ENCODE assay signal across 8 cellular contexts in genomic region chrX:70432936-70433847, GRCh38. TPM values are rescaled to one million over a fixed set of nuclear protein-coding genes. Genes with fewer than 3 reads are reported as not detected.
A peak's percentile ranks its signal among the peaks of the same experiment; 100 is the strongest.
DNase-seq lines count a peak whose midpoint lies in the region; ATAC-seq and TF ChIP-seq lines count a peak whose summit lies in the region.

No MANE protein-coding gene starts in this region.

- no peaks in the 10 kb centered on the region for H3K9me3 Mint-ChIP-seq in GM23338

- peak overlapping the region; percentile 71 for H3K4me2 ChIP-seq in GM23338

- H3K27me3 ChIP-seq in GM23338 (ENCODE audit: insufficient read depth) (no peaks in the 10 kb centered on the region), Peyer's patch (no peaks in the 10 kb centered on the region), esophagus (ENCODE audit: control insufficient read depth in 1 of 2, insufficient read depth in 2 of 2, low read length in 2 of 2) (no peaks in the 10 kb centered on the region)

- no peak overlapping the region for H3K27ac ChIP-seq in GM23338 (ENCODE audit: low read depth)
- peak overlapping the region in 3 of 4 donors; percentile 65 to 85 (median 81) for H3K27ac ChIP-seq in Peyer's patch
- peak overlapping the region; percentile 81 to 95 for H3K27ac ChIP-seq in esophagus (ENCODE audit: low read depth in 2 of 2, low read length in 1 of 2)

- H3K79me2 ChIP-seq in GM23338 (replicated peaks; ENCODE audit: insufficient read depth) = no peaks in the 10 kb centered on the region

- H3K4me1 ChIP-seq in GM23338 (ENCODE audit: insufficient read depth) (no peaks in the 10 kb centered on the region; the same call in 1 of the 2 replicates), Peyer's patch (no peaks in the 10 kb centered on the region), esophagus (ENCODE audit: control insufficient read depth in 2 of 2, insufficient read depth in 2 of 2, low read length in 1 of 2) (peaks cover 0 to 5% of the 10 kb centered on the region in 2 donors)

- TF ChIP-seq CTCF in GM23338 (conservative IDR thresholded peaks at IDR 0.05; ENCODE audit: low read depth in 2 of 2) (no peak), Peyer's patch (IDR thresholded peaks at IDR 0.05) (no peak), GM20000 (IDR thresholded peaks at IDR 0.05; ENCODE audit: extremely low read depth, missing control alignments) (no peak)

- peak overlapping the region; percentile 81; the same call in 1 of the 2 replicates for H3K4me3 ChIP-seq in GM23338
- H3K4me3 ChIP-seq in Peyer's patch = peak overlapping the region; percentile 44 to 66 (median 58)
- peak overlapping the region in 1 of 2 donors; percentile 68 for H3K4me3 ChIP-seq in esophagus (ENCODE audit: low read depth in 1 of 2, low read length in 2 of 2)
- peak overlapping the region; percentile 73 for H3K4me3 ChIP-seq in skeletal muscle cell (ENCODE audit: low read depth, low read length)

- H2AFZ ChIP-seq in GM23338 = peak overlapping the region; percentile 87; the same call in 1 of the 2 replicates

- H4K20me1 ChIP-seq in GM23338 (replicated peaks; ENCODE audit: insufficient read depth) = no peaks in the 10 kb centered on the region

- ATAC-seq in GM23338 (no peak), HG02763 (IDR thresholded peaks at IDR 0.05; ENCODE audit: unreplicated experiment) (no peak)

- TF ChIP-seq POLR2A in Peyer's patch (IDR thresholded peaks at IDR 0.05) = no peak

- no peaks in the 10 kb centered on the region for H3F3A ChIP-seq in GM23338 (replicated peaks; ENCODE audit: low read depth)

- WGBS in esophagus, 2 donors = 34 to 60% methylated on average over 15 of the region's 15 CpGs

- no peaks in the 10 kb centered on the region for H3K9me2 ChIP-seq in GM23338 (ENCODE audit: insufficient read depth)

- peak overlapping the region; percentile 90 for H3K4me3 Mint-ChIP-seq in GM23338

- H3K36me3 ChIP-seq in GM23338 (ENCODE audit: insufficient read depth) (no peaks in the 10 kb centered on the region), Peyer's patch (no peaks in the 10 kb centered on the region), esophagus (ENCODE audit: control insufficient read depth in 2 of 2, insufficient read depth in 2 of 2, low read length in 1 of 2) (no peaks in the 10 kb centered on the region)

- peaks cover 4% of the 10 kb centered on the region for H3K27me3 Mint-ChIP-seq in GM23338 (ENCODE audit: insufficient read depth, low read depth, poor library complexity)

- H3K4me1 Mint-ChIP-seq in GM23338 = peaks cover 18% of the 10 kb centered on the region

- H3K27ac Mint-ChIP-seq in GM23338 = peak overlapping the region; percentile 82; the same call in 1 of the 2 replicates

- H3K9me3 ChIP-seq in Peyer's patch (no peaks in the 10 kb centered on the region), esophagus (ENCODE audit: control insufficient read depth in 2 of 2, insufficient read depth in 1 of 2, low read depth in 1 of 2, low read length in 1 of 2) (no peaks in the 10 kb centered on the region)

- H3K36me3 Mint-ChIP-seq in GM23338 (ENCODE audit: low read depth) = peaks cover 29% of the 10 kb centered on the region

- no peak for DNase-seq in GM23338 (ENCODE audit: low spot score)
- DNase-seq in Peyer's patch = no peak
- no peak for DNase-seq in skeletal muscle cell (ENCODE audit: low read depth)
- no peak for DNase-seq in globus pallidus (ENCODE audit: low spot score)
- DNase-seq in GM20000 (ENCODE audit: low spot score) = no peak
- DNase-seq in NCI-H1417 (lab: John Stamatoyannopoulos, UW) = no peak

TF ChIP-seq in GM23338, 12 proteins besides CTCF, POLR2A, EP300 and RAD21 (continues in another document):
- TF ChIP-seq EZH2 (IDR thresholded peaks at IDR 0.05; ENCODE audit: low read depth, unreplicated experiment) = no peak
- TF ChIP-seq ETS1 (IDR thresholded peaks at IDR 0.05) = no peak
- TF ChIP-seq CREB1 (CRISPR knock-in tag; IDR thresholded peaks at IDR 0.05; ENCODE audit: low read depth) = no peak
- no peak for TF ChIP-seq EZH2phosphoT487 (IDR thresholded peaks at IDR 0.05; ENCODE audit: unreplicated experiment)
- TF ChIP-seq ZNF114 (CRISPR knock-in tag; IDR thresholded peaks at IDR 0.05) = no peak
- TF ChIP-seq STAT1 (IDR thresholded peaks at IDR 0.05; ENCODE audit: unreplicated experiment) = no peak
- TF ChIP-seq REST (IDR thresholded peaks at IDR 0.05; ENCODE audit: unreplicated experiment) = no peak
- no peak for TF ChIP-seq NANOG (IDR thresholded peaks at IDR 0.05; ENCODE audit: borderline replicate concordance)
- TF ChIP-seq ZNF331 (CRISPR knock-in tag; IDR thresholded peaks at IDR 0.05; ENCODE audit: low read depth) = no peak
- no peak for TF ChIP-seq JUNB (IDR thresholded peaks at IDR 0.05; ENCODE audit: unreplicated experiment)

RNA-seq across cellular contexts. Expression of gene GDPD2, which starts 10.1 kb away (rescaled TPM):
- total RNA-seq in GM23338 (2014; rRNA removed; shearing (Covaris generic)) = 10.3 and 11.3 TPM in 2 replicates
- polyA plus RNA-seq in GM23338 (2016; fragmentation: Nextera tagmentation; extraction: Ambion mirVana) = 3.6 and 5.2 TPM in 2 replicates
- 10 to 100 TPM in 3 of 4 donors, not detected in 1; 37.0 to 84.4 (median 78.8) TPM for total RNA-seq in Peyer's patch
- polyA plus RNA-seq in esophagus = under 1 TPM; 0.28 to 0.34 TPM

RNA-seq across cellular contexts. Expression of gene DLG3, which starts 11.4 kb away (rescaled TPM):
- total RNA-seq in GM23338 (2014; rRNA removed; shearing (Covaris generic)) = 54.2 and 61.8 TPM in 2 replicates
- polyA plus RNA-seq in GM23338 (2016; fragmentation: Nextera tagmentation; extraction: Ambion mirVana) = 12.5 and 13.0 TPM in 2 replicates
- 10 to 100 TPM; 33.8 to 58.9 (median 52.8) TPM for total RNA-seq in Peyer's patch
- 10 to 100 TPM; 13.8 to 19.0 TPM for polyA plus RNA-seq in esophagus
